ENCODE assay signal across 9 cellular contexts in genomic region chr12:11761869-11762567, GRCh38.
DNase-seq lines count a peak whose midpoint lies in the region; ATAC-seq and TF ChIP-seq lines count a peak whose summit lies in the region.
"Had no signal": no experiment of that assay in that cellular context is flagged by ENCODE, and none has a peak within 500 bp of the region (broad histone marks: within the 10 kb centered on the region; RNA-seq: fewer than 3 reads in every experiment).

No MANE protein-coding gene starts in this region.

- H3K27ac Mint-ChIP-seq in MCF 10A (ENCODE audit: low read depth, unreplicated experiment) (no peak overlapping the region), activated B cell treated with CpG ODN at 0.5 μM for 24 hours (peak overlapping the region; percentile 93)

- intact Hi-C loops in breast epithelium (cut with DNase I; ENCODE audit: low total_unique reads) (loop anchor here (5.0 kb wide), 1 partner anchor 115 kb away; no protein-coding TSS in a partner anchor), MCF 10A (cut with micrococcal nuclease) (no loop called here), activated B cell treated with CpG ODN at 0.5 μM for 24 hours (cut with micrococcal nuclease) (no loop called here), upper lobe of right lung (cut with DNase I) (no loop called here)

- H3K27ac ChIP-seq in breast epithelium: peak overlapping the region; percentile 27 to 78
- H3K27ac ChIP-seq in upper lobe of right lung: peak overlapping the region; percentile 45
- H3K27ac ChIP-seq: parathyroid adenoma had no signal

- H3K36me3 ChIP-seq in breast epithelium (no peaks in the 10 kb centered on the region), upper lobe of right lung (no peaks in the 10 kb centered on the region)

- H3K9me3 Mint-ChIP-seq in MCF 10A (ENCODE audit: unreplicated experiment) (no peaks in the 10 kb centered on the region), activated B cell treated with CpG ODN at 0.5 μM for 24 hours (no peaks in the 10 kb centered on the region)

- CTCF ChIA-PET in MCF 10A (lab: Yijun Ruan, JAX): interaction anchor here (0.6 to 2.0 kb wide), 2 partner anchors 9 to 18 kb away, joined by 3 to 5 read pairs; no protein-coding TSS in a partner anchor
- CTCF ChIA-PET in activated B cell treated with CpG ODN at 0.5 μM for 24 hours (lab: Charles Lee): interaction anchor here (1.1 to 2.9 kb wide), 5 partner anchors 14 to 271 kb away, joined by 3 to 9 read pairs (median 6); no protein-coding TSS in a partner anchor

- BruUV-seq in MCF 10A (replicated peaks; lab: Mats Ljungman, UMichigan): no TSS peak

- H3K4me3 ChIP-seq in breast epithelium (no peak overlapping the region), upper lobe of right lung (no peak overlapping the region)

- no peaks in the 10 kb centered on the region for H3K27me3 ChIP-seq in breast epithelium
- H3K27me3 ChIP-seq in upper lobe of right lung: no peaks in the 10 kb centered on the region

- H3K36me3 Mint-ChIP-seq in MCF 10A (ENCODE audit: insufficient read depth, unreplicated experiment): no peaks in the 10 kb centered on the region
- peaks cover 12% of the 10 kb centered on the region for H3K36me3 Mint-ChIP-seq in activated B cell treated with CpG ODN at 0.5 μM for 24 hours (ENCODE audit: low read depth)

- TF ChIP-seq CTCF in breast epithelium (IDR thresholded peaks at IDR 0.05) (no peak), MCF 10A (IDR thresholded peaks at IDR 0.05; ENCODE audit: unreplicated experiment) (no peak), activated B cell treated with CpG ODN at 0.5 μM for 24 hours (IDR thresholded peaks at IDR 0.05) (no peak), upper lobe of right lung (IDR thresholded peaks at IDR 0.05) (no peak)

- H3K4me1 Mint-ChIP-seq in MCF 10A (ENCODE audit: insufficient read depth, unreplicated experiment) (no peaks in the 10 kb centered on the region), activated B cell treated with CpG ODN at 0.5 μM for 24 hours (peaks cover 93% of the 10 kb centered on the region)

- no peak for TF ChIP-seq POLR2A in breast epithelium (IDR thresholded peaks at IDR 0.05)

- no peaks in the 10 kb centered on the region for H3K27me3 Mint-ChIP-seq in MCF 10A (ENCODE audit: insufficient read depth, unreplicated experiment)
- no peaks in the 10 kb centered on the region for H3K27me3 Mint-ChIP-seq in activated B cell treated with CpG ODN at 0.5 μM for 24 hours

- POLR2A ChIA-PET in MCF 10A (lab: Yijun Ruan, JAX) (no interaction called here), activated B cell treated with CpG ODN at 0.5 μM for 24 hours (lab: Charles Lee) (interaction anchor here (0.6 to 13.3 kb wide), 12 partner anchors 12 to 271 kb away, joined by 3 to 433 read pairs (median 9); partner anchors contain the start of gene ETV6)

- peaks cover 0 to 22% of the 10 kb centered on the region in 2 donors for H3K4me1 ChIP-seq in breast epithelium
- peaks cover 72% of the 10 kb centered on the region for H3K4me1 ChIP-seq in upper lobe of right lung
- H3K4me1 ChIP-seq: parathyroid adenoma had no signal

- H3K4me3 Mint-ChIP-seq in MCF 10A (ENCODE audit: unreplicated experiment) (no peak overlapping the region), activated B cell treated with CpG ODN at 0.5 μM for 24 hours (peak overlapping the region; percentile 66)

- ATAC-seq in HG02870 (IDR thresholded peaks at IDR 0.05; ENCODE audit: unreplicated experiment) (peak; percentile 42), activated B cell treated with CpG ODN at 0.5 μM for 24 hours (ENCODE audit: low read depth) (no peak), upper lobe of right lung (no peak)

- H3K9me3 ChIP-seq in breast epithelium (no peaks in the 10 kb centered on the region), upper lobe of right lung (no peaks in the 10 kb centered on the region)

- DNase-seq in breast epithelium (ENCODE audit: low spot score in 2 of 2) (no peak), MCF 10A (ENCODE audit: unreplicated experiment) (no peak), activated B cell treated with CpG ODN at 0.5 μM for 24 hours (no peak), upper lobe of right lung (no peak), DMS 273 (lab: John Stamatoyannopoulos, UW; ENCODE audit: unreplicated experiment) (no peak), HUDEP-2 (lab: John Stamatoyannopoulos, UW; ENCODE audit: unreplicated experiment in 76 of 76) (no peak)
- no peak for DNase-seq in activated naive CD4-positive, alpha-beta T cell treated with anti-CD3 and anti-CD28 coated beads, Interleukin-2, amount 50 U/mL, for 16 hours
